Comparison of ENCODE assay signal across 25 cellular contexts in genomic region chr13:74669149-74669548, GRCh38.
"Had no signal": no experiment of that assay in that cellular context is flagged by ENCODE, and none has a peak within 500 bp of the region (broad histone marks: within the 10 kb centered on the region; RNA-seq: fewer than 3 reads in every experiment).

No MANE protein-coding gene starts in this region.

- H3K4me3 Mint-ChIP-seq: immature natural killer cell, nephron, neural progenitor cell had no signal

- H3K9ac ChIP-seq: neural progenitor cell had no signal

- H3K27me3 ChIP-seq: dorsolateral prefrontal cortex, gastroesophageal sphincter, heart left ventricle, hepatocyte, neural progenitor cell, sigmoid colon, spleen, stomach, thyroid gland, vagina had no signal

- H3K4me3 ChIP-seq: dorsolateral prefrontal cortex, gastroesophageal sphincter, heart left ventricle, hepatocyte, lower lobe of right lung, neural progenitor cell, psoas muscle, sigmoid colon, skin epidermis, spleen, stomach, thyroid gland, vagina had no signal

- H3K4me1 Mint-ChIP-seq: immature natural killer cell, nephron, neural progenitor cell had no signal

- H3K36me3 ChIP-seq: gastroesophageal sphincter, heart left ventricle, lower lobe of right lung, neural progenitor cell, sigmoid colon, spleen, stomach, thyroid gland, vagina had no signal

- H3K27ac Mint-ChIP-seq: immature natural killer cell, nephron, neural progenitor cell had no signal

- H3K27ac ChIP-seq: dorsolateral prefrontal cortex, gastroesophageal sphincter, heart left ventricle, hepatocyte, lower lobe of right lung, neural progenitor cell, psoas muscle, sigmoid colon, skin epidermis, spleen, stomach, thyroid gland, vagina had no signal

- H3K4me1 ChIP-seq: gastroesophageal sphincter, heart left ventricle, lower lobe of right lung, neural progenitor cell, psoas muscle, sigmoid colon, spleen, stomach, thyroid gland, vagina had no signal

- ATAC-seq: gastroesophageal sphincter, heart left ventricle, left ventricle myocardium superior, lower lobe of right lung, psoas muscle, right cardiac atrium had no signal

- H3K9me3 ChIP-seq: gastroesophageal sphincter, heart left ventricle, lower lobe of right lung, psoas muscle, sigmoid colon, spleen, stomach, thyroid gland, vagina had no signal

- H3K36me3 Mint-ChIP-seq: immature natural killer cell, neural progenitor cell had no signal

- DNase-seq: dorsolateral prefrontal cortex; effector CD4-positive, alpha-beta T cell; foreskin fibroblast; heart left ventricle; immature natural killer cell; islet precursor cell; left ventricle myocardium superior; lower lobe of right lung; nucleus accumbens; posterior cingulate gyrus; psoas muscle; right cardiac atrium; sigmoid colon; spleen; stimulated activated CD4-positive, alpha-beta T cell treated with anti-CD3 and anti-CD28 coated beads, Interleukin-4, amount 100 ng/mL, for 4 hours; stimulated activated naive CD4-positive, alpha-beta T cell; stomach; thyroid gland; trophoblast cell had no signal

- H3K79me2 ChIP-seq: hepatocyte had no signal

- H3K4me2 ChIP-seq: hepatocyte, neural progenitor cell had no signal
